In genomic region chr10:101282937-101283336, GRCh38 we compare ENCODE assay signal across 27 cellular contexts. TPM values are rescaled to one million over a fixed set of nuclear protein-coding genes. Genes with fewer than 3 reads are reported as not detected.
DNase-seq lines count a peak whose midpoint lies in the region; ATAC-seq, FAIRE-seq and TF ChIP-seq lines count a peak whose summit lies in the region.
"Had no signal": no experiment of that assay in that cellular context is flagged by ENCODE, and none has a peak within 500 bp of the region (broad histone marks: within the 10 kb centered on the region; RNA-seq: fewer than 3 reads in every experiment).

No MANE protein-coding gene starts in this region.

- no peak for TF ChIP-seq RAD21 in SK-N-SH (IDR thresholded peaks at IDR 0.05; ENCODE audit: low read length)

- H3K36me3 ChIP-seq in bronchial epithelial cell (ENCODE audit: control insufficient read depth, insufficient read depth, low read length) = no peaks in the 10 kb centered on the region
- H3K36me3 ChIP-seq in SK-N-SH (replicated peaks in 1 of 2; ENCODE audit: control insufficient read depth in 1 of 2, insufficient read depth in 2 of 2, low read length in 1 of 2) = no peaks in the 10 kb centered on the region
- H3K36me3 ChIP-seq: BLaER1, MG63 had no signal

- H3K79me2 ChIP-seq in SK-N-SH (ENCODE audit: insufficient read depth) = no peaks in the 10 kb centered on the region

- peak; percentile 8 for DNase-seq in NCI-H748 (lab: John Stamatoyannopoulos, UW; ENCODE audit: unreplicated experiment)
- DNase-seq in NCI-H748 treated with DMSO at 0.1 percent for 48 hours (lab: John Stamatoyannopoulos, UW) = no peak
- DNase-seq in bronchial epithelial cell (ENCODE audit: low read depth) = no peak
- no peak for DNase-seq in nephron progenitor cell
- no peak for DNase-seq in SK-N-SH
- no peak for DNase-seq in inferior parietal cortex (ENCODE audit: extremely low spot score)
- DNase-seq in DMS153 (lab: John Stamatoyannopoulos, UW) = no peak
- DNase-seq: CD4-positive, CD25-positive, alpha-beta regulatory T cell; GM23248; HCEC 1CT; IMR-90; KG1; MG63; NCI-H1105 treated with DMSO at 0.1 percent for 48 hours; NCI-H1694; NCI-H2029 treated with DMSO at 0.1 percent for 48 hours; NCI-H2171 treated with DMSO at 0.1 percent for 48 hours; NCI-H446 treated with DMSO at 0.1 percent for 48 hours; NCI-H526 treated with DMSO at 0.1 percent for 48 hours; NK-92 treated with Interleukin-12 subunit alpha and Interleukin-12 subunit beta, amount 100 ng/mL, for 24 hours; PC-3 had no signal

- no peaks in the 10 kb centered on the region for H3K9me2 ChIP-seq in SK-N-SH

- H3K27ac Mint-ChIP-seq in nephron progenitor cell = no peak overlapping the region

- H3K9me3 ChIP-seq in SK-N-SH = no peaks in the 10 kb centered on the region
- H3K9me3 ChIP-seq: MG63 had no signal

- H3F3A ChIP-seq in SK-N-SH (replicated peaks; ENCODE audit: insufficient read depth) = no peaks in the 10 kb centered on the region

- H3K36me3 Mint-ChIP-seq in nephron progenitor cell (ENCODE audit: low read depth) = no peaks in the 10 kb centered on the region
- H3K36me3 Mint-ChIP-seq: CD4-positive, CD25-positive, alpha-beta regulatory T cell had no signal

- H4K20me1 ChIP-seq in SK-N-SH (ENCODE audit: insufficient read depth) = no peaks in the 10 kb centered on the region

- no peak overlapping the region for H3K4me3 ChIP-seq in bronchial epithelial cell (ENCODE audit: low read depth, low read length)
- H3K4me3 ChIP-seq in SK-N-SH (ENCODE audit: low read depth in 2 of 2, low read length in 1 of 2) = no peak overlapping the region
- H3K4me3 ChIP-seq: BLaER1, GM23248, MG63 had no signal

- H2AFZ ChIP-seq in SK-N-SH (ENCODE audit: low read depth) = no peak overlapping the region
- H2AFZ ChIP-seq: GM23248 had no signal

- TF ChIP-seq CTCF in bronchial epithelial cell (IDR thresholded peaks at IDR 0.05; ENCODE audit: insufficient read depth, low read length, severe bottlenecking) (no peak), nephron progenitor cell (IDR thresholded peaks at IDR 0.05) (no peak), SK-N-SH (IDR thresholded peaks at IDR 0.05) (no peak)

- peaks cover 65% of the 10 kb centered on the region for H3K27me3 Mint-ChIP-seq in nephron progenitor cell (ENCODE audit: low read depth, poor library complexity)

- H3K4me1 ChIP-seq in SK-N-SH (ENCODE audit: control insufficient read depth in 1 of 2, insufficient read depth in 2 of 2, low read depth in 1 of 2, low read length in 1 of 2) = no peaks in the 10 kb centered on the region; a peak in 1 of 4 replicates
- H3K4me1 ChIP-seq: BLaER1 had no signal

- H3K27ac ChIP-seq in SK-N-SH (ENCODE audit: low read depth in 2 of 2, low read length in 1 of 2) = no peak overlapping the region
- H3K27ac ChIP-seq: BLaER1, GM23248 had no signal

- no peak for ATAC-seq in GM21723 (IDR thresholded peaks at IDR 0.05; ENCODE audit: unreplicated experiment)
- ATAC-seq: PC-3, SK-N-SH treated with all-trans-retinoic acid at 6 μM for 48 hours had no signal

- peaks cover 47% of the 10 kb centered on the region for H3K27me3 ChIP-seq in bronchial epithelial cell (ENCODE audit: control insufficient read depth, insufficient read depth, low read length)
- H3K27me3 ChIP-seq in SK-N-SH (ENCODE audit: insufficient read depth) = peaks cover 30% of the 10 kb centered on the region
- H3K27me3 ChIP-seq: MG63 had no signal

- no peaks in the 10 kb centered on the region for H3K9me3 Mint-ChIP-seq in nephron progenitor cell

- POLR2A ChIA-PET in SK-N-SH (lab: Yijun Ruan, JAX) = no interaction called here

- no peak overlapping the region for H3K9ac ChIP-seq in SK-N-SH
- H3K9ac ChIP-seq: BLaER1, GM23248 had no signal

- peaks cover 63% of the 10 kb centered on the region for H3K4me1 Mint-ChIP-seq in nephron progenitor cell

- peak overlapping the region; percentile 7 for H3K4me3 Mint-ChIP-seq in nephron progenitor cell
- H3K4me3 Mint-ChIP-seq: CD4-positive, CD25-positive, alpha-beta regulatory T cell had no signal

- peak; percentile 43 for FAIRE-seq in bronchial epithelial cell (lab: Jason Lieb, UNC)
- FAIRE-seq: A204.1, GM18507 had no signal

- no peak overlapping the region for H3K4me2 ChIP-seq in SK-N-SH
- H3K4me2 ChIP-seq: BLaER1 had no signal

- CTCF ChIA-PET in SK-N-SH (lab: Yijun Ruan, JAX) = interaction anchor here (1.5 to 2.8 kb wide), 4 partner anchors 9 to 184 kb away, joined by 4 to 12 read pairs (median 8); no protein-coding TSS in a partner anchor

- TF ChIP-seq EP300 in SK-N-SH (IDR thresholded peaks at IDR 0.05; ENCODE audit: borderline replicate concordance in 1 of 2, low read depth in 1 of 2, low read length in 1 of 2) = no peak

- 56% methylated on average over 1 of the region's 2 CpGs for WGBS in SK-N-SH (ENCODE audit: low lambda C conversion rate)

TF ChIP-seq in SK-N-SH, 30 proteins besides CTCF, POLR2A, EP300 and RAD21 (continues in another document):
- no peak for TF ChIP-seq TAF1 (IDR thresholded peaks at IDR 0.05; ENCODE audit: borderline replicate concordance, low read depth, low read length)
- no peak for TF ChIP-seq TCF12 (IDR thresholded peaks at IDR 0.05)
- TF ChIP-seq MXI1 (IDR thresholded peaks at IDR 0.05; ENCODE audit: low read depth, low read length) = no peak
- no peak for TF ChIP-seq TEAD4 (IDR thresholded peaks at IDR 0.05; ENCODE audit: borderline replicate concordance, insufficient read depth)
- no peak for TF ChIP-seq FOSL2 (IDR thresholded peaks at IDR 0.05; ENCODE audit: borderline replicate concordance, low read depth)
- TF ChIP-seq POLR2AphosphoS5 (IDR thresholded peaks at IDR 0.05; ENCODE audit: low read depth, low read length) = no peak
- TF ChIP-seq RFX5 (IDR thresholded peaks at IDR 0.05; ENCODE audit: low read length) = no peak
- TF ChIP-seq ZBTB33 (IDR thresholded peaks at IDR 0.05; ENCODE audit: borderline replicate concordance, low read depth) = no peak
- TF ChIP-seq RCOR1 (IDR thresholded peaks at IDR 0.05; ENCODE audit: low read length) = no peak
- no peak for TF ChIP-seq GATA2 (CRISPR knock-in tag; IDR thresholded peaks at IDR 0.05)
- TF ChIP-seq IRF3 (IDR thresholded peaks at IDR 0.05; ENCODE audit: low read depth, low read length) = no peak
- TF ChIP-seq EZH2phosphoT487 (IDR thresholded peaks at IDR 0.05; ENCODE audit: borderline replicate concordance, low read depth) = no peak
- TF ChIP-seq REST (IDR thresholded peaks at IDR 0.05; ENCODE audit: low read depth, low read length) = no peak
- TF ChIP-seq RXRA (IDR thresholded peaks at IDR 0.05; ENCODE audit: borderline replicate concordance, low read depth) = no peak
- no peak for TF ChIP-seq CHD2 (IDR thresholded peaks at IDR 0.05; ENCODE audit: low read length, partially characterized antibody)
- TF ChIP-seq NRF1 (IDR thresholded peaks at IDR 0.05; ENCODE audit: low read depth, low read length) = no peak
- no peak for TF ChIP-seq JUND (IDR thresholded peaks at IDR 0.05)
- TF ChIP-seq ELF1 (IDR thresholded peaks at IDR 0.05) = no peak

RNA-seq across cellular contexts. Expression of gene LBX1, which starts 53.7 kb away (rescaled TPM):
- total RNA-seq in bronchial epithelial cell = not detected in 2 replicates
- not detected in 2 replicates for polyA plus RNA-seq in SK-N-SH (2012; rRNA removed)
- polyA plus RNA-seq in SK-N-SH (2012; cell fraction: cytosol; rRNA removed) = not detected in 2 replicates
- polyA plus RNA-seq in SK-N-SH (2012; cell fraction: nucleus; rRNA removed) = not detected in 2 replicates
- total RNA-seq: CD4-positive, CD25-positive, alpha-beta regulatory T cell; GM23248; IMR-90; PC-3 had no signal
- polyA plus RNA-seq: AG04450; CD4-positive, CD25-positive, alpha-beta regulatory T cell; GM23248; IMR-90 had no signal
